2 cellular contexts compared by ENCODE assay signal in genomic region chr9:22173959-22174358, GRCh38.
TF ChIP-seq lines count a peak whose summit lies in the region.

No MANE protein-coding gene starts in this region.

TF ChIP-seq in A549, 52 proteins besides CTCF, POLR2A, EP300 and RAD21:
- TF ChIP-seq MAFK (IDR thresholded peaks at IDR 0.05; ENCODE audit: partially characterized antibody): peak; percentile 95
- TF ChIP-seq CHD2 (IDR thresholded peaks at IDR 0.05; ENCODE audit: low read length, partially characterized antibody): no peak

TF ChIP-seq in H1, 55 proteins besides CTCF, POLR2A, EP300 and RAD21:
- TF ChIP-seq JUND (IDR thresholded peaks at IDR 0.05; ENCODE audit: low read length): no peak
- TF ChIP-seq MAFK (IDR thresholded peaks at IDR 0.05; ENCODE audit: low read depth, low read length): peak; percentile 42; the same call in 1 of the 2 replicates
- TF ChIP-seq GTF2F1 (IDR thresholded peaks at IDR 0.05; ENCODE audit: borderline replicate concordance, low read depth, low read length): no peak
- TF ChIP-seq E2F6 (IDR thresholded peaks at IDR 0.05): no peak
- TF ChIP-seq YY1 (IDR thresholded peaks at IDR 0.05; ENCODE audit: low read depth, low read length): no peak
